ENCODE assay signal across 6 cellular contexts in the genomic region with DNA sequence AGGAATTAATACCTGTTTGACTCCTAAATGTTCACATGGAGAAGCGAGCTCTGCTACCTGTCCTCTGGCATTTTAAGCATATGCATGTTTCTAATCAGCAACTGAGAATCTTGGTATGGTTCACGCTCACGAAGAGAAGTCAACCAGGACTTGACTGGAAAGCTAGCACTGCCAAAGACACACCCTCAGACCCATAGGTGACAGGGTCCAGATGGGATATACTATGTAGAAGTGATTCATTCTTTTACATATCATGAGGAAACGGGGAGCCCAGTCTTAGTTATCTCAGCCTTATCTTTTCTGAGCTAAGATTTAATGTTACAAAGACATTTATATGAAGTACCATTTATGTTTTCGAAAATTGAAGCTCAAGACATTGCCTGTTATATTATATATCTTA.
"Had no signal": no experiment of that assay in that cellular context is flagged by ENCODE, and none has a peak within 500 bp of the region (broad histone marks: within the 10 kb centered on the region; RNA-seq: fewer than 3 reads in every experiment).

No MANE protein-coding gene starts in this region.

- H3K36me3 Mint-ChIP-seq: IgD-negative memory B cell had no signal

- H3K4me3 ChIP-seq: K562 had no signal

- H3K27ac Mint-ChIP-seq: IgD-negative memory B cell had no signal

- DNase-seq: IMR-90, KBM-7, KG1 had no signal

- H3K4me1 Mint-ChIP-seq: IgD-negative memory B cell had no signal

- H3K4me3 Mint-ChIP-seq: IgD-negative memory B cell had no signal

- H3K27me3 Mint-ChIP-seq: IgD-negative memory B cell had no signal

- H3K9me3 Mint-ChIP-seq: IgD-negative memory B cell had no signal

- ATAC-seq: HepG2, K562 had no signal
